1 cellular context compared by ENCODE assay signal in the genomic region with DNA sequence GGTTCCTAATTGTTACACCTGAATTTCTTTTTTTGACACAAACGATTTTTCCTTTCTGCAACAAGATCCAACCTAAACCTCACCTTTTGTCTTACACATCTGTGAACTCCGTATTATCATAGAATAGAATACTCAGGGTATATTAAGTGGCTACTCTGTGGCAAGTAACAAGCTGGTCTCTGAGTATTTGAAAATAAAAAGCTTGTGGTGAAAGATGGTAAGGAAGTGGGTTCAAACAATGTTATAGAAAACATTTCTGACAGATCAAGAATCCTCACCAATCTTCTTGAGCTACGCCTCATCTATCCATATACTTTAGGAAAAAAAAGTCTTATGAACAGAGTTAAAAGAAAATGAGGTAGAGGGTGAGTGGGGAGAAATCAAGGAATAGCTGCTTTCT.
TF ChIP-seq lines count a peak whose summit lies in the region.

No MANE protein-coding gene starts in this region.

TF ChIP-seq in K562, 482 proteins besides CTCF, POLR2A, EP300 and RAD21 (continued from another document):
- no peak for TF ChIP-seq STAG1 (CRISPR knock-in tag; IDR thresholded peaks at IDR 0.05; ENCODE audit: borderline replicate concordance)
- TF ChIP-seq CBX3 (IDR thresholded peaks at IDR 0.05; ENCODE audit: borderline replicate concordance in 1 of 2, low read length in 2 of 2): no peak
- no peak for TF ChIP-seq NUFIP1 (IDR thresholded peaks at IDR 0.05; ENCODE audit: partially characterized antibody)
- TF ChIP-seq DLX4 (CRISPR knock-in tag; IDR thresholded peaks at IDR 0.05): no peak
- TF ChIP-seq, protein P1, sequence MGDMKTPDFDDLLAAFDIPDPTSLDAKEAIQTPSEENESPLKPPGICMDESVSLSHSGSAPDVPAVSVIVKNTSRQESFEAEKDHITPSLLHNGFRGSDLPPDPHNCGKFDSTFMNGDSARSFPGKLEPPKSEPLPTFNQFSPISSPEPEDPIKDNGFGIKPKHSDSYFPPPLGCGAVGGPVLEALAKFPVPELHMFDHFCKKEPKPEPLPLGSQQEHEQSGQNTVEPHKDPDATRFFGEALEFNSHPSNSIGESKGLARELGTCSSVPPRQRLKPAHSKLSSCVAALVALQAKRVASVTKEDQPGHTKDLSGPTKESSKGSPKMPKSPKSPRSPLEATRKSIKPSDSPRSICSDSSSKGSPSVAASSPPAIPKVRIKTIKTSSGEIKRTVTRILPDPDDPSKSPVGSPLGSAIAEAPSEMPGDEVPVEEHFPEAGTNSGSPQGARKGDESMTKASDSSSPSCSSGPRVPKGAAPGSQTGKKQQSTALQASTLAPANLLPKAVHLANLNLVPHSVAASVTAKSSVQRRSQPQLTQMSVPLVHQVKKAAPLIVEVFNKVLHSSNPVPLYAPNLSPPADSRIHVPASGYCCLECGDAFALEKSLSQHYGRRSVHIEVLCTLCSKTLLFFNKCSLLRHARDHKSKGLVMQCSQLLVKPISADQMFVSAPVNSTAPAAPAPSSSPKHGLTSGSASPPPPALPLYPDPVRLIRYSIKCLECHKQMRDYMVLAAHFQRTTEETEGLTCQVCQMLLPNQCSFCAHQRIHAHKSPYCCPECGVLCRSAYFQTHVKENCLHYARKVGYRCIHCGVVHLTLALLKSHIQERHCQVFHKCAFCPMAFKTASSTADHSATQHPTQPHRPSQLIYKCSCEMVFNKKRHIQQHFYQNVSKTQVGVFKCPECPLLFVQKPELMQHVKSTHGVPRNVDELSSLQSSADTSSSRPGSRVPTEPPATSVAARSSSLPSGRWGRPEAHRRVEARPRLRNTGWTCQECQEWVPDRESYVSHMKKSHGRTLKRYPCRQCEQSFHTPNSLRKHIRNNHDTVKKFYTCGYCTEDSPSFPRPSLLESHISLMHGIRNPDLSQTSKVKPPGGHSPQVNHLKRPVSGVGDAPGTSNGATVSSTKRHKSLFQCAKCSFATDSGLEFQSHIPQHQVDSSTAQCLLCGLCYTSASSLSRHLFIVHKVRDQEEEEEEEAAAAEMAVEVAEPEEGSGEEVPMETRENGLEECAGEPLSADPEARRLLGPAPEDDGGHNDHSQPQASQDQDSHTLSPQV (IDR thresholded peaks at IDR 0.05): no peak
- TF ChIP-seq THAP12 (CRISPR knock-in tag; IDR thresholded peaks at IDR 0.05): no peak
- no peak for TF ChIP-seq HBP1 (CRISPR knock-in tag; IDR thresholded peaks at IDR 0.05)
